28 cellular contexts compared by ENCODE assay signal in the genomic region with DNA sequence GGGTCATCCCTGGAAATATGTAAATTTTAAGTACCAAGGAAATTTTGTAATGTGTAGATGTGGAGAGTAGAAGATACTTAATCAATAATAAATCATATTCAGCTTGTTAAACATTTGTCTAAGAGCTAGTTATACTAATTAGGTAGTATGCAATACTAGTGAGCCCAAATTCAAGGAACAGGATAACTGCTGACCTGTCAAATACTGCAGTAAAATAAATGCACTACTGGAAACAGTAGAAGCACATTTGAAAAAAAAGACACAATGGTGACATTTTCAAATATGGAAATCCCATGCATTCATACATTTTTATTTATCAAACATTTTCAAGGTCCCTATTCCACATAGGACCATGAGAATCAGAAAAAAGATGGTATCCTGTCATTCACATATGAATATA.
"Had no signal": no experiment of that assay in that cellular context is flagged by ENCODE, and none has a peak within 500 bp of the region (broad histone marks: within the 10 kb centered on the region; RNA-seq: fewer than 3 reads in every experiment).

No MANE protein-coding gene starts in this region.

- ATAC-seq: natural killer cell; psoas muscle; right cardiac atrium; sciatic nerve; stimulated activated memory B cell treated with anti-CD40 and anti-IgM and Interleukin-4, amounts not matched to agents 10 μg/mL and 1 μg/mL and 100 μg/mL, for 72 hours; stimulated activated naive CD8-positive, alpha-beta T cell treated with anti-CD3 and anti-CD28 coated beads, Interleukin-15, amount 100 ng/mL, for 72 hours; stimulated activated naive CD8-positive, alpha-beta T cell treated with anti-CD3 and anti-CD28 coated beads, Interleukin-15, Interleukin-2, amounts not matched to agents 100 U/mL and 50 U/mL, for 24 hours; upper lobe of right lung had no signal

- H3K4me2 ChIP-seq: neural progenitor cell, smooth muscle cell had no signal

- H3K4me3 ChIP-seq: neural progenitor cell, ovary, psoas muscle, skin epidermis, smooth muscle cell, spleen, suprapubic skin, testis, tibial artery, transverse colon, upper lobe of right lung, uterus had no signal

- H3K79me2 ChIP-seq: parathyroid adenoma had no signal

- H3K9ac ChIP-seq: neural progenitor cell, parathyroid adenoma had no signal

- H3K27me3 ChIP-seq: neural progenitor cell, ovary, spleen, suprapubic skin, testis, tibial artery, transverse colon, upper lobe of right lung, uterus had no signal

- H3K4me1 ChIP-seq: neural progenitor cell, parathyroid adenoma, psoas muscle, suprapubic skin, testis, tibial artery, transverse colon, upper lobe of right lung, uterus had no signal

- H2AFZ ChIP-seq: neural progenitor cell, parathyroid adenoma had no signal

- H3K36me3 ChIP-seq: ovary, uterus had no signal

- DNase-seq: natural killer cell; occipital lobe; ovary; posterior cingulate gyrus; psoas muscle; right cardiac atrium; spleen; stimulated activated CD4-positive, alpha-beta T cell treated with anti-CD3 and anti-CD28 coated beads, Interleukin-12 subunit alpha, Interleukin-12 subunit beta, amount 100 ng/mL, for 4 hours; stimulated activated CD4-positive, alpha-beta T cell treated with anti-CD3 and anti-CD28 coated beads, Interleukin-1b, Interleukin-23, amount 100 ng/mL, for 48 hours; stimulated activated CD4-positive, alpha-beta T cell treated with anti-CD3 and anti-CD28 coated beads, Interleukin-4, amount 100 ng/mL, for 1 hour; stimulated activated CD4-positive, alpha-beta T cell treated with anti-CD3 and anti-CD28 coated beads, Interleukin-4, amount 100 ng/mL, for 4 hours; stimulated activated CD8-positive, alpha-beta memory T cell treated with anti-CD3 and anti-CD28 coated beads, Interleukin-4, amount 100 ng/mL, for 48 hours; stimulated activated naive CD4-positive, alpha-beta T cell; stimulated activated naive CD8-positive, alpha-beta T cell treated with anti-CD3 and anti-CD28 coated beads, Interleukin-15, amount 100 ng/mL, for 72 hours; stimulated activated naive CD8-positive, alpha-beta T cell treated with anti-CD3 and anti-CD28 coated beads, Interleukin-15, Interleukin-2, amounts not matched to agents 100 U/mL and 50 U/mL, for 24 hours; substantia nigra; testis; tibial artery; transverse colon; upper lobe of right lung; uterus had no signal

- H3K9me3 ChIP-seq: ovary, psoas muscle, spleen, suprapubic skin, testis, tibial artery, transverse colon, upper lobe of right lung, uterus had no signal

- H3K27ac ChIP-seq: neural progenitor cell, ovary, parathyroid adenoma, psoas muscle, skin epidermis, spleen, suprapubic skin, testis, tibial artery, transverse colon, upper lobe of right lung, uterus had no signal
